Comparison of ENCODE assay signal across 8 cellular contexts in genomic region chr2:160062283-160063005, GRCh38. TPM values are rescaled to one million over a fixed set of nuclear protein-coding genes. Genes with fewer than 3 reads are reported as not detected.
A peak's percentile ranks its signal among the peaks of the same experiment; 100 is the strongest.
DNase-seq lines count a peak whose midpoint lies in the region; ATAC-seq, FAIRE-seq and TF ChIP-seq lines count a peak whose summit lies in the region.

Gene PLA2R1, minus strand, starts transcription at chr2:160062615. Its CDS starts 212 bp downstream, at chr2:160062403.

- H3K36me3 ChIP-seq in transverse colon, result no peaks in the 10 kb centered on the region

- in situ Hi-C loops in transverse colon (cut with MboI; ENCODE audit: low pct_ligation_motif_present in 1 of 4, low pct_unique_long_range_greater_than_20kb in 1 of 4, low sequenced_read_pairs in 3 of 4), result no loop called here

- no peaks in the 10 kb centered on the region for H3K9me3 ChIP-seq in transverse colon

- H3K4me3 Mint-ChIP-seq in mesothelial cell of epicardium, result peak within 1 kb of the TSS; percentile 90

- peak; percentile 30 for DNase-seq in Daoy (ENCODE audit: low read depth)
- peak; percentile 31 for DNase-seq in RCC 7860 (ENCODE audit: low spot score)
- DNase-seq in epidermal melanocyte (ENCODE audit: insufficient read length, low spot score), result peak; percentile 61
- DNase-seq in mesothelial cell of epicardium (ENCODE audit: low spot score in 2 of 2, unreplicated experiment in 2 of 2), result peak; percentile 32 to 69
- peak; percentile 74 for DNase-seq in transverse colon
- DNase-seq in NCI-H187 (lab: John Stamatoyannopoulos, UW), result no peak
- no peak for DNase-seq in OCI-M2 (lab: John Stamatoyannopoulos, UW; ENCODE audit: unreplicated experiment)

- H3K4me1 Mint-ChIP-seq in mesothelial cell of epicardium, result peaks cover 12% of the 10 kb centered on the region

- TF ChIP-seq POLR2A in transverse colon (IDR thresholded peaks at IDR 0.05), result peak; percentile 72

- 7% methylated on average over 37 of the region's 52 CpGs; no CpG with 5 or more reads in 1 of the 2 donors for WGBS in transverse colon (ENCODE audit: low coverage in 1 of 2), 2 donors

- H3K4me1 ChIP-seq in transverse colon, result peaks cover 12 to 23% (median 18%) of the 10 kb centered on the region in 4 donors

- H3K27ac ChIP-seq in transverse colon, result peak within 1 kb of the TSS; percentile 57 to 85 (median 76)

- no peak for TF ChIP-seq EP300 in transverse colon (IDR thresholded peaks at IDR 0.05; ENCODE audit: low read depth)

- intact Hi-C loops in transverse colon (cut with DNase I; ENCODE audit: low total_unique reads), result no loop called here

- H3K4me3 ChIP-seq in transverse colon, result peak within 1 kb of the TSS; percentile 55 to 94 (median 83)

- TF ChIP-seq CTCF in mesothelial cell of epicardium (IDR thresholded peaks at IDR 0.05; ENCODE audit: unreplicated experiment) (no peak), transverse colon (IDR thresholded peaks at IDR 0.05) (no peak)

- H3K27me3 Mint-ChIP-seq in mesothelial cell of epicardium (ENCODE audit: low read depth), result no peaks in the 10 kb centered on the region

- FAIRE-seq in RCC 7860 (lab: Jason Lieb, UNC), result no peak

- H3K36me3 Mint-ChIP-seq in mesothelial cell of epicardium, result no peaks in the 10 kb centered on the region

- peaks cover 11% of the 10 kb centered on the region for H3K27me3 ChIP-seq in transverse colon

- peaks cover 8% of the 10 kb centered on the region for H3K9me3 Mint-ChIP-seq in mesothelial cell of epicardium

- H3K27ac Mint-ChIP-seq in mesothelial cell of epicardium, result peak within 1 kb of the TSS; percentile 88

- ATAC-seq in HG03196 (IDR thresholded peaks at IDR 0.05; ENCODE audit: unreplicated experiment), result no peak

RNA-seq across cellular contexts. Expression of gene PLA2R1, which starts in this region (rescaled TPM):
- total RNA-seq in Daoy (2014; rRNA removed; shearing (Covaris generic)), result 0.68 and 1.4 TPM in 2 replicates
- 14.4 to 15.0 TPM (median 14.8 TPM) in 3 replicates for total RNA-seq in mesothelial cell of epicardium
- 10 to 100 TPM in 3 of 4 donors, 1 to 10 TPM in 1; 1.4 to 18.2 (median 14.6) TPM for total RNA-seq in transverse colon

Comparison
In these comparisons a context has a peak if more than half of its experiments do, and no peak if none do; other contexts are left out.
1. DNase-seq: peak in Daoy (single experiment), RCC 7860 (single experiment), epidermal melanocyte (single experiment), mesothelial cell of epicardium (2 of 2) and transverse colon (single experiment); none in NCI-H187 (0 of 2) and OCI-M2 (single experiment).